In genomic region chr1:167741103-167741502, GRCh38 we compare ENCODE assay signal across 1 cellular context.
A peak's percentile ranks its signal among the peaks of the same experiment; 100 is the strongest.
TF ChIP-seq lines count a peak whose summit lies in the region.

No MANE protein-coding gene starts in this region.

TF ChIP-seq in K562, 482 proteins besides CTCF, POLR2A, EP300 and RAD21 (continued from another document):
- TF ChIP-seq JUND (IDR thresholded peaks at IDR 0.05; ENCODE audit: borderline replicate concordance, low read depth, low read length): peak; percentile 42; the same call in 1 of the 2 replicates
- TF ChIP-seq JUND (tag; IDR thresholded peaks at IDR 0.05; ENCODE audit: borderline replicate concordance, low read depth, low read length): 0 out of 3 replicates have a peak, but pooled peaks have one; percentile 14
- peak; percentile 65 for TF ChIP-seq ZNF384 (IDR thresholded peaks at IDR 0.05; ENCODE audit: low read depth, low read length)
